Comparison of ENCODE assay signal across 1 cellular context in the genomic region with DNA sequence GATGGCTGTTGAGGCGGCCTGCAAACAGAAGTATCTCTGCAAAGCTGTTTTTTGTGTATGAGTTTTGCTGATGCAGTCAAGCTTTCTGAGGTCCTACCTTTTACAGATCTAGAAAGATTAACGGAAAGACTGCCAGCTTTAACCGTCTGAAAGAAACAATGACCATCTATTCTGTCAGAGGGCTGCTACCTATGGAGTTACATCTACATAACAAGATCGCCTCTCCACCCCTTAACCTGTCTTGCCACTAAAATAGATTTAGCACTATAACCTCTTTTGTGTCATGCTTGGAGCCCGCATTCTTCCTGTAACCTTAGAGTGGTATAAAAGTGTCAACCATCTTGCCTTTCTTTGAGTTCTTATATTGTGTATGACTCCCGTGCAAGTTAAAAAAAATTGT.
TF ChIP-seq lines count a peak whose summit lies in the region.

No MANE protein-coding gene starts in this region.

TF ChIP-seq in WTC11, 78 proteins besides CTCF, POLR2A, EP300 and RAD21 (continued from another document):
- TF ChIP-seq, protein P1, sequence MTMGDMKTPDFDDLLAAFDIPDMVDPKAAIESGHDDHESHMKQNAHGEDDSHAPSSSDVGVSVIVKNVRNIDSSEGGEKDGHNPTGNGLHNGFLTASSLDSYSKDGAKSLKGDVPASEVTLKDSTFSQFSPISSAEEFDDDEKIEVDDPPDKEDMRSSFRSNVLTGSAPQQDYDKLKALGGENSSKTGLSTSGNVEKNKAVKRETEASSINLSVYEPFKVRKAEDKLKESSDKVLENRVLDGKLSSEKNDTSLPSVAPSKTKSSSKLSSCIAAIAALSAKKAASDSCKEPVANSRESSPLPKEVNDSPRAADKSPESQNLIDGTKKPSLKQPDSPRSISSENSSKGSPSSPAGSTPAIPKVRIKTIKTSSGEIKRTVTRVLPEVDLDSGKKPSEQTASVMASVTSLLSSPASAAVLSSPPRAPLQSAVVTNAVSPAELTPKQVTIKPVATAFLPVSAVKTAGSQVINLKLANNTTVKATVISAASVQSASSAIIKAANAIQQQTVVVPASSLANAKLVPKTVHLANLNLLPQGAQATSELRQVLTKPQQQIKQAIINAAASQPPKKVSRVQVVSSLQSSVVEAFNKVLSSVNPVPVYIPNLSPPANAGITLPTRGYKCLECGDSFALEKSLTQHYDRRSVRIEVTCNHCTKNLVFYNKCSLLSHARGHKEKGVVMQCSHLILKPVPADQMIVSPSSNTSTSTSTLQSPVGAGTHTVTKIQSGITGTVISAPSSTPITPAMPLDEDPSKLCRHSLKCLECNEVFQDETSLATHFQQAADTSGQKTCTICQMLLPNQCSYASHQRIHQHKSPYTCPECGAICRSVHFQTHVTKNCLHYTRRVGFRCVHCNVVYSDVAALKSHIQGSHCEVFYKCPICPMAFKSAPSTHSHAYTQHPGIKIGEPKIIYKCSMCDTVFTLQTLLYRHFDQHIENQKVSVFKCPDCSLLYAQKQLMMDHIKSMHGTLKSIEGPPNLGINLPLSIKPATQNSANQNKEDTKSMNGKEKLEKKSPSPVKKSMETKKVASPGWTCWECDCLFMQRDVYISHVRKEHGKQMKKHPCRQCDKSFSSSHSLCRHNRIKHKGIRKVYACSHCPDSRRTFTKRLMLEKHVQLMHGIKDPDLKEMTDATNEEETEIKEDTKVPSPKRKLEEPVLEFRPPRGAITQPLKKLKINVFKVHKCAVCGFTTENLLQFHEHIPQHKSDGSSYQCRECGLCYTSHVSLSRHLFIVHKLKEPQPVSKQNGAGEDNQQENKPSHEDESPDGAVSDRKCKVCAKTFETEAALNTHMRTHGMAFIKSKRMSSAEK (CRISPR knock-in tag; IDR thresholded peaks at IDR 0.05; ENCODE audit: borderline replicate concordance): no peak
- TF ChIP-seq TP53 (CRISPR knock-in tag; IDR thresholded peaks at IDR 0.05) (no peak), NR3C1 (CRISPR knock-in tag; conservative IDR thresholded peaks at IDR 0.05; ENCODE audit: low read depth) (no peak), MXD4 (CRISPR knock-in tag; IDR thresholded peaks at IDR 0.05; ENCODE audit: borderline replicate concordance) (no peak), SOX15 (CRISPR knock-in tag; IDR thresholded peaks at IDR 0.05) (no peak), ZNF317 (CRISPR knock-in tag; IDR thresholded peaks at IDR 0.05; ENCODE audit: borderline replicate concordance, low read depth) (no peak), ZNF121 (CRISPR knock-in tag; IDR thresholded peaks at IDR 0.05) (no peak), OVOL2 (CRISPR knock-in tag; IDR thresholded peaks at IDR 0.05; ENCODE audit: borderline replicate concordance) (no peak), ZNF416 (CRISPR knock-in tag; IDR thresholded peaks at IDR 0.05) (no peak), GABPB1 (CRISPR knock-in tag; IDR thresholded peaks at IDR 0.05) (no peak), SP1 (CRISPR knock-in tag; conservative IDR thresholded peaks at IDR 0.05) (0 out of 2 replicates have a peak, but pooled peaks have one; percentile 26), CBFB (CRISPR knock-in tag; IDR thresholded peaks at IDR 0.05; ENCODE audit: low read depth) (no peak), FOXK1 (CRISPR knock-in tag; IDR thresholded peaks at IDR 0.05) (0 out of 2 replicates have a peak, but pooled peaks have one; percentile 39), FOXJ3 (CRISPR knock-in tag; IDR thresholded peaks at IDR 0.05; ENCODE audit: borderline replicate concordance) (no peak)
- TF ChIP-seq, protein P2, sequence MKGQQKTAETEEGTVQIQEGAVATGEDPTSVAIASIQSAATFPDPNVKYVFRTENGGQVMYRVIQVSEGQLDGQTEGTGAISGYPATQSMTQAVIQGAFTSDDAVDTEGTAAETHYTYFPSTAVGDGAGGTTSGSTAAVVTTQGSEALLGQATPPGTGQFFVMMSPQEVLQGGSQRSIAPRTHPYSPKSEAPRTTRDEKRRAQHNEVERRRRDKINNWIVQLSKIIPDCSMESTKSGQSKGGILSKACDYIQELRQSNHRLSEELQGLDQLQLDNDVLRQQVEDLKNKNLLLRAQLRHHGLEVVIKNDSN (CRISPR knock-in tag; IDR thresholded peaks at IDR 0.05): no peak
- TF ChIP-seq, protein P3, sequence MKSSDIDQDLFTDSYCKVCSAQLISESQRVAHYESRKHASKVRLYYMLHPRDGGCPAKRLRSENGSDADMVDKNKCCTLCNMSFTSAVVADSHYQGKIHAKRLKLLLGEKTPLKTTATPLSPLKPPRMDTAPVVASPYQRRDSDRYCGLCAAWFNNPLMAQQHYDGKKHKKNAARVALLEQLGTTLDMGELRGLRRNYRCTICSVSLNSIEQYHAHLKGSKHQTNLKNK (CRISPR knock-in tag; IDR thresholded peaks at IDR 0.05): peak; percentile 59; the same call in 1 of the 2 replicates
- TF ChIP-seq, protein P4, sequence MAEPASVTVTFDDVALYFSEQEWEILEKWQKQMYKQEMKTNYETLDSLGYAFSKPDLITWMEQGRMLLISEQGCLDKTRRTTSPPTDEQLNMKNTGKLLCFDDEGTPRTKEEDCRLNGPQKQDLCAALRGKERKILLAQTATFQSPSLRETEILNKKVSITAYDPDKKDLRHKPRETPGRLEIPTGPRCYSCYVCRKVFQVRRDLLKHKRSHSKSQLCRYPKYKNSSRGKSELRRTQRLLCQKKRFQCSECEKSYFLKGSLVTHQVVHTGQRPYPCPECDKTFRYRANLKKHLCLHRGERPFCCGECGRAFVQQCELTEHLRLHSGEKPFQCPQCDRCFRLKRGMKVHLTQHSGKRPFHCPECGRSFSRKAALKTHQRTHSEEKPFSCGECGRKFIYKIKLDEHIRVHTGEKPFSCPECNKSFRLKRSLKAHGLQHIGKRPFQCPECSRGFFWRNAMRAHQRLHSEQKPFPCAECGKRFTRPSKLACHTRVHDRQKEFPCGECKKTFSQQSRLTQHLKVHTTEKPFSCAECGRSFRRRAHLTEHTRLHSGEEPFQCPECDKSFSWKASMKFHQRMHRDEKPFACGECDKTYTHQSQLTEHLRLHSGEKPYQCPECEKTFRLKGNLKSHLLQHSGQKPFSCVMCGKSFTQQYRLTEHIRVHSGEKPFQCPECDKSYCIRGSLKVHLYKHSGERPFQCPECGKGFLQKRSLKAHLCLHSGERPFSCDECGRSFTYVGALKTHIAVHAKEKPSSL (CRISPR knock-in tag; conservative IDR thresholded peaks at IDR 0.05): no peak
- TF ChIP-seq, protein P5, sequence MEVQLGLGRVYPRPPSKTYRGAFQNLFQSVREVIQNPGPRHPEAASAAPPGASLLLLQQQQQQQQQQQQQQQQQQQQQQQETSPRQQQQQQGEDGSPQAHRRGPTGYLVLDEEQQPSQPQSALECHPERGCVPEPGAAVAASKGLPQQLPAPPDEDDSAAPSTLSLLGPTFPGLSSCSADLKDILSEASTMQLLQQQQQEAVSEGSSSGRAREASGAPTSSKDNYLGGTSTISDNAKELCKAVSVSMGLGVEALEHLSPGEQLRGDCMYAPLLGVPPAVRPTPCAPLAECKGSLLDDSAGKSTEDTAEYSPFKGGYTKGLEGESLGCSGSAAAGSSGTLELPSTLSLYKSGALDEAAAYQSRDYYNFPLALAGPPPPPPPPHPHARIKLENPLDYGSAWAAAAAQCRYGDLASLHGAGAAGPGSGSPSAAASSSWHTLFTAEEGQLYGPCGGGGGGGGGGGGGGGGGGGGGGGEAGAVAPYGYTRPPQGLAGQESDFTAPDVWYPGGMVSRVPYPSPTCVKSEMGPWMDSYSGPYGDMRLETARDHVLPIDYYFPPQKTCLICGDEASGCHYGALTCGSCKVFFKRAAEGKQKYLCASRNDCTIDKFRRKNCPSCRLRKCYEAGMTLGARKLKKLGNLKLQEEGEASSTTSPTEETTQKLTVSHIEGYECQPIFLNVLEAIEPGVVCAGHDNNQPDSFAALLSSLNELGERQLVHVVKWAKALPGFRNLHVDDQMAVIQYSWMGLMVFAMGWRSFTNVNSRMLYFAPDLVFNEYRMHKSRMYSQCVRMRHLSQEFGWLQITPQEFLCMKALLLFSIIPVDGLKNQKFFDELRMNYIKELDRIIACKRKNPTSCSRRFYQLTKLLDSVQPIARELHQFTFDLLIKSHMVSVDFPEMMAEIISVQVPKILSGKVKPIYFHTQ (CRISPR knock-in tag; IDR thresholded peaks at IDR 0.05): no peak
- TF ChIP-seq, protein P6, sequence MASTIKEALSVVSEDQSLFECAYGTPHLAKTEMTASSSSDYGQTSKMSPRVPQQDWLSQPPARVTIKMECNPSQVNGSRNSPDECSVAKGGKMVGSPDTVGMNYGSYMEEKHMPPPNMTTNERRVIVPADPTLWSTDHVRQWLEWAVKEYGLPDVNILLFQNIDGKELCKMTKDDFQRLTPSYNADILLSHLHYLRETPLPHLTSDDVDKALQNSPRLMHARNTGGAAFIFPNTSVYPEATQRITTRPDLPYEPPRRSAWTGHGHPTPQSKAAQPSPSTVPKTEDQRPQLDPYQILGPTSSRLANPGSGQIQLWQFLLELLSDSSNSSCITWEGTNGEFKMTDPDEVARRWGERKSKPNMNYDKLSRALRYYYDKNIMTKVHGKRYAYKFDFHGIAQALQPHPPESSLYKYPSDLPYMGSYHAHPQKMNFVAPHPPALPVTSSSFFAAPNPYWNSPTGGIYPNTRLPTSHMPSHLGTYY (CRISPR knock-in tag; IDR thresholded peaks at IDR 0.05): no peak
TF ChIP-seq in WTC11: peak in this region for 3.
